In genomic region chr4:87559090-87559837, GRCh38 we compare ENCODE assay signal across 9 cellular contexts. TPM values are rescaled to one million over a fixed set of nuclear protein-coding genes. Genes with fewer than 3 reads are reported as not detected.
DNase-seq lines count a peak whose midpoint lies in the region; ATAC-seq, FAIRE-seq and TF ChIP-seq lines count a peak whose summit lies in the region.
"Had no signal": no experiment of that assay in that cellular context is flagged by ENCODE, and none has a peak within 500 bp of the region (broad histone marks: within the 10 kb centered on the region; RNA-seq: fewer than 3 reads in every experiment).

No MANE protein-coding gene starts in this region.

- BruUV-seq in K562 (replicated peaks; lab: Mats Ljungman, UMichigan) = no TSS peak

- H3K27me3 ChIP-seq in K562 (ENCODE audit: control insufficient read depth in 2 of 2, insufficient read depth in 2 of 2, low read length in 2 of 2) = 0 out of 5 replicates have a peak, but pooled peaks cover 0 to 3% of the 10 kb centered on the region in 2 experiments

- no peak overlapping the region for H3K4me3 ChIP-seq in K562
- H3K4me3 ChIP-seq: skin epidermis had no signal

- no peak for TF ChIP-seq RAD21 in K562 (CRISPR knock-in tag; conservative IDR thresholded peaks at IDR 0.05 in 1 of 2, IDR thresholded peaks at IDR 0.05 in 1 of 2)

- no peaks in the 10 kb centered on the region for H3K9me1 ChIP-seq in K562 (ENCODE audit: control insufficient read depth, insufficient read depth, low read length)

- POLR2A ChIA-PET in K562 (lab: Yijun Ruan, JAX) = no interaction called here

- H2AFZ ChIP-seq in K562 (ENCODE audit: low read depth, low read length) = no peak overlapping the region; the same call in 1 of the 2 replicates

- no peak overlapping the region for H3K27ac ChIP-seq in K562 (ENCODE audit: extremely low read depth, low read depth, low read length)
- H3K27ac ChIP-seq: skin epidermis had no signal

- DNase-seq in G401 (ENCODE audit: low spot score) (peak; percentile 76), SHP77 (lab: John Stamatoyannopoulos, UW) (peak; percentile 96 to 97), K562 (ENCODE audit: extremely low read depth in 1 of 4, low spot score in 3 of 4) (peak in 1 of 4 experiments; percentile 10), hippocampal formation (lab: John Stamatoyannopoulos, UW) (no peak), RCC 7860 (ENCODE audit: low spot score) (no peak)
- peak; percentile 5 for DNase-seq in stimulated activated CD8-positive, alpha-beta memory T cell treated with anti-CD3 and anti-CD28 coated beads, Interleukin-12 subunit alpha, Interleukin-12 subunit beta, amount 100 ng/mL, for 24 hours (ENCODE audit: extremely low read depth)

- H3K9me3 ChIP-seq in K562 (replicated peaks; ENCODE audit: control insufficient read depth, insufficient read depth, low read depth, low read length) = no peaks in the 10 kb centered on the region

- FAIRE-seq in K562 (lab: Jason Lieb, UNC) (no peak), RCC 7860 (lab: Jason Lieb, UNC) (no peak)

- TF ChIP-seq EP300 in K562 (IDR thresholded peaks at IDR 0.05; ENCODE audit: low read length) = no peak

- no peaks in the 10 kb centered on the region for H3K36me3 ChIP-seq in K562 (ENCODE audit: control insufficient read depth, insufficient read depth, low read length)

- in situ Hi-C loops in G401 (cut with HindIII; ENCODE audit: low sequenced_read_pairs) (no loop called here), K562 (cut with MboI) (no loop called here)

- H3K9ac ChIP-seq in K562 (ENCODE audit: insufficient read depth in 1 of 2, low read depth in 2 of 2, low read length in 2 of 2) = no peak overlapping the region

- CTCF ChIA-PET in K562 (lab: Yijun Ruan, JAX; ENCODE audit: low intra/inter-chr PET ratio) = no interaction called here

- no peaks in the 10 kb centered on the region for H3K79me2 ChIP-seq in K562 (ENCODE audit: control insufficient read depth, insufficient read depth, low read length)

- no peaks in the 10 kb centered on the region for H4K20me1 ChIP-seq in K562 (replicated peaks; ENCODE audit: control insufficient read depth, insufficient read depth, low read length)

- intact Hi-C loops in K562 (cut with micrococcal nuclease) = no loop called here

- WGBS in K562 (ENCODE audit: insufficient coverage, low coverage, missing lambda C conversion rate) = 0% methylated on average over 8 of the region's 8 CpGs

- TF ChIP-seq POLR2A in K562 (conservative IDR thresholded peaks at IDR 0.05) = no peak

- ATAC-seq in GM21515 (IDR thresholded peaks at IDR 0.05; ENCODE audit: unreplicated experiment) (peak; percentile 97), HG03571 (IDR thresholded peaks at IDR 0.05; ENCODE audit: unreplicated experiment) (peak; percentile 98), K562 (peak; percentile 62)

- H3K4me1 ChIP-seq in K562 (replicated peaks in 1 of 2; ENCODE audit: control insufficient read depth in 2 of 2, insufficient read depth in 2 of 2, low read length in 2 of 2) = no peaks in the 10 kb centered on the region; a peak in 1 of 5 replicates

- H3K4me2 ChIP-seq in K562 (ENCODE audit: insufficient read depth, low read length) = no peak overlapping the region

- TF ChIP-seq CTCF in K562 (IDR thresholded peaks at IDR 0.05 in 2 of 3, conservative IDR thresholded peaks at IDR 0.05 in 1 of 3; ENCODE audit: insufficient read depth in 2 of 3, low read depth in 1 of 3, low read length in 3 of 3) = no peak

TF ChIP-seq in K562, 482 proteins besides CTCF, POLR2A, EP300 and RAD21:
- TF ChIP-seq HMBOX1 (IDR thresholded peaks at IDR 0.05) = no peak
- no peak for TF ChIP-seq CEBPB (tag; IDR thresholded peaks at IDR 0.05)
- TF ChIP-seq ZNF644 (tag; IDR thresholded peaks at IDR 0.05; ENCODE audit: low read depth) = no peak
- TF ChIP-seq ZNF589 (CRISPR knock-in tag; IDR thresholded peaks at IDR 0.05; ENCODE audit: low read depth) = peak; percentile 63; the same call in 1 of the 2 replicates
- no peak for TF ChIP-seq PTBP1 (IDR thresholded peaks at IDR 0.05; ENCODE audit: low read depth, low read length)
- TF ChIP-seq HMG20B (CRISPR knock-in tag; IDR thresholded peaks at IDR 0.05) = no peak
- TF ChIP-seq ZNF398 (CRISPR knock-in tag; IDR thresholded peaks at IDR 0.05) = no peak
- TF ChIP-seq SRF (CRISPR knock-in tag; IDR thresholded peaks at IDR 0.05) = peak; percentile 69 to 99; a peak in 2 of 4 replicates
- TF ChIP-seq GABPA (tag; conservative IDR thresholded peaks at IDR 0.05; ENCODE audit: low read depth) = peak; percentile 69
- no peak for TF ChIP-seq SAFB2 (IDR thresholded peaks at IDR 0.05; ENCODE audit: borderline replicate concordance, low read depth, low read length, severe bottlenecking)
- TF ChIP-seq BACH1 (tag; IDR thresholded peaks at IDR 0.05) = peak; percentile 38; the same call in 1 of the 2 replicates
- TF ChIP-seq ZFP36 (IDR thresholded peaks at IDR 0.05; ENCODE audit: low read depth, low read length, partially characterized antibody) = peak; percentile 28
- no peak for TF ChIP-seq ZBED1 (IDR thresholded peaks at IDR 0.05)
- no peak for TF ChIP-seq CC2D1A (IDR thresholded peaks at IDR 0.05)
- no peak for TF ChIP-seq MTF1 (CRISPR knock-in tag; IDR thresholded peaks at IDR 0.05; ENCODE audit: borderline replicate concordance)

RNA-seq across cellular contexts. Expression of gene SPARCL1, which starts 30.1 kb away (rescaled TPM):
- total RNA-seq in G401 (2014; rRNA removed; shearing (Covaris generic)) = not detected in 2 replicates
- total RNA-seq in K562 (2011; cell fraction: chromatin; rRNA removed; ENCODE audit: low replicate concordance) = not detected in 2 replicates
- not detected in 2 replicates for total RNA-seq in K562 (2011; cell fraction: nucleolus; rRNA removed)
- total RNA-seq in K562 (2011; cell fraction: nucleoplasm; rRNA removed) = not detected in 2 replicates
- total RNA-seq in K562 (2014; rRNA removed) (not detected in 2 replicates), K562 (2014; rRNA removed; fragmentation: Illumina TruSeq; extraction: Trizol) (0.04 and 0.16 TPM in 2 replicates), K562 (2015; rRNA removed; fragmentation: Illumina TruSeq; extraction: Trizol) (0.04 TPM in 1 of 2 replicates, not detected in the other), K562 (2021) (0.60 and 0.71 TPM in 2 replicates)
- polyA plus RNA-seq in K562 (2011; rRNA removed) (0.03 TPM in 1 of 2 replicates, not detected in the other), K562 (2014; fragmentation: Illumina TruSeq; extraction: Trizol) (0.06 TPM in 1 of 2 replicates, not detected in the other), K562 (2014; fragmentation: Nextera tagmentation; extraction: Ambion mirVana) (under 1 TPM; 0.06 to 0.17 TPM), K562 (2014; rRNA removed) (not detected in 2 replicates)
- not detected in 2 replicates for polyA plus RNA-seq in K562 (2011; cell fraction: cytosol; rRNA removed)
- polyA plus RNA-seq in K562 (2011; cell fraction: nucleus; rRNA removed) = 0.10 TPM in 1 of 2 replicates, not detected in the other
- polyA plus RNA-seq in K562 (2012) = 0.10 and 0.12 TPM in 2 replicates
- polyA minus RNA-seq in K562 (2011; rRNA and poly(A)+ RNA removed) = not detected in 2 replicates
- not detected in 2 replicates for polyA minus RNA-seq in K562 (2011; cell fraction: cytosol; rRNA and poly(A)+ RNA removed)
- not detected in 2 replicates for polyA minus RNA-seq in K562 (2011; cell fraction: nucleus; rRNA and poly(A)+ RNA removed)

RNA-seq across cellular contexts. Expression of gene DSPP, which starts 49.1 kb away (rescaled TPM):
- total RNA-seq in G401 (2014; rRNA removed; shearing (Covaris generic)) = not detected in 2 replicates
- total RNA-seq in K562 (2011; cell fraction: chromatin; rRNA removed; ENCODE audit: low replicate concordance) = not detected in 2 replicates
- not detected in 2 replicates for total RNA-seq in K562 (2011; cell fraction: nucleolus; rRNA removed)
- not detected in 2 replicates for total RNA-seq in K562 (2011; cell fraction: nucleoplasm; rRNA removed)
- not detected in 2 replicates for total RNA-seq in K562 (2014; rRNA removed)
- not detected in 2 replicates for total RNA-seq in K562 (2014; rRNA removed; fragmentation: Illumina TruSeq; extraction: Trizol)
- not detected in 2 replicates for total RNA-seq in K562 (2015; rRNA removed; fragmentation: Illumina TruSeq; extraction: Trizol)
- total RNA-seq in K562 (2021) = not detected in 2 replicates
- polyA plus RNA-seq in K562 (2011; rRNA removed) = not detected in 2 replicates
- polyA plus RNA-seq in K562 (2011; cell fraction: cytosol; rRNA removed) = not detected in 2 replicates
- not detected in 2 replicates for polyA plus RNA-seq in K562 (2011; cell fraction: nucleus; rRNA removed)
- 0.01 TPM in 1 of 2 replicates, not detected in the other for polyA plus RNA-seq in K562 (2012)
- not detected in 2 replicates for polyA plus RNA-seq in K562 (2014; fragmentation: Illumina TruSeq; extraction: Trizol)
- polyA plus RNA-seq in K562 (2014; fragmentation: Nextera tagmentation; extraction: Ambion mirVana) = not detected
- polyA plus RNA-seq in K562 (2014; rRNA removed) = not detected in 2 replicates
- not detected in 2 replicates for polyA minus RNA-seq in K562 (2011; rRNA and poly(A)+ RNA removed)
- not detected in 2 replicates for polyA minus RNA-seq in K562 (2011; cell fraction: cytosol; rRNA and poly(A)+ RNA removed)
- polyA minus RNA-seq in K562 (2011; cell fraction: nucleus; rRNA and poly(A)+ RNA removed) = not detected in 2 replicates

Comparison
In these comparisons a context has a peak if more than half of its experiments do, and no peak if none do; other contexts are left out.
1. DNase-seq: peak in G401 (single experiment), SHP77 (2 of 2) and stimulated activated CD8-positive, alpha-beta memory T cell treated with anti-CD3 and anti-CD28 coated beads, Interleukin-12 subunit alpha, Interleukin-12 subunit beta, amount 100 ng/mL, for 24 hours (single experiment); none in hippocampal formation (0 of 2) and RCC 7860 (single experiment).
2. Peak in every context shown above with its lines, with median percentiles within 50 percentile points of each other: ATAC-seq.